16 cellular contexts compared by ENCODE assay signal in the genomic region with DNA sequence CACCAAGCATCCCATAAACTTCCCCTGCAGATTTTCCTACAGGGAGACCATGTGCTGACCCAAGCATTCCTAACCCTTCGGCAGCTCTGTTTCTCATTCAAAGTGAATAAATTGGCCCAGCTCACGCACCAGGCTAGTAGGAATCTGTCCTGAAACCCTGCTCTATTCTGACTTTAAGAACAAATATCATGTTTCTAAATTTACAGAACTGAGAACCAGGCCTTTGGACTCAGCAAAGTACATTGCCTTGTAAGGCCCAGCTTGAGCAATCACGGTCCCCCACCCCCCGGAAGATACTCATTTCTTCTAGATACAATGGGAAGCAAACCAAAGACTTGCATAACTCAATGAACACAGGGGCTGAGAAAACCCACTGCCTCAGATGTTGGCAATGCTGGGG.
DNase-seq lines count a peak whose midpoint lies in the region; ATAC-seq lines count a peak whose summit lies in the region.
"Had no signal": no experiment of that assay in that cellular context is flagged by ENCODE, and none has a peak within 500 bp of the region (broad histone marks: within the 10 kb centered on the region; RNA-seq: fewer than 3 reads in every experiment).

No MANE protein-coding gene starts in this region.

- H4K12ac ChIP-seq in trophoblast cell (ENCODE audit: low read depth, low read length): no peak overlapping the region

- intact Hi-C loops in left ventricle myocardium superior (cut with micrococcal nuclease): no loop called here

- H3K4me3 ChIP-seq in trophoblast cell (ENCODE audit: low read depth, low read length) (no peak overlapping the region), HAP-1 (no peak overlapping the region)
- H3K4me3 ChIP-seq: BLaER1 treated with 17β-estradiol and CSF1 and Interleukin-3, amounts not matched to agents 10 nM and 100 nM had no signal

- ATAC-seq in left ventricle myocardium superior (peak; percentile 44), esophagus mucosa (no peak)

- no peak overlapping the region for H3K23ac ChIP-seq in trophoblast cell (ENCODE audit: low read length)

- DNase-seq in SIG-M5 treated with dmso at 0.1 percent for 504 hours (lab: John Stamatoyannopoulos, UW; ENCODE audit: unreplicated experiment): peak; percentile 81
- DNase-seq in SIG-M5 (lab: John Stamatoyannopoulos, UW): no peak
- peak; percentile 51 for DNase-seq in left ventricle myocardium superior
- DNase-seq in trophoblast cell: no peak
- no peak for DNase-seq in NCI-H1092 treated with DMSO at 0.1 percent for 48 hours (lab: John Stamatoyannopoulos, UW)
- DNase-seq in HAP-1 (ENCODE audit: low spot score in 2 of 2): no peak
- DNase-seq in NCI-H2081 (lab: John Stamatoyannopoulos, UW): no peak
- DNase-seq: activated CD4-positive, alpha-beta T cell treated with anti-CD3 and anti-CD28 coated beads, Interleukin-2, amount 10 ng/mL, durations not matched to agents 7 days and 5 days; activated T-cell treated with anti-CD3 and anti-CD28 coated beads, Interleukin-2, amount 50 U/mL, for 1 hour; DMS53; H7; NCI-H187 treated with DMSO at 0.1 percent for 48 hours; NCI-H446 had no signal

- H2AK5ac ChIP-seq in trophoblast cell (ENCODE audit: low read length): no peak overlapping the region

- no CpG with 5 or more reads among the region's 4 CpGs for WGBS in trophoblast cell (ENCODE audit: extremely low coverage, insufficient coverage, insufficient read length)

- H3K4me1 ChIP-seq in trophoblast cell (ENCODE audit: control insufficient read depth in 1 of 2, insufficient read depth in 2 of 2, low read length in 2 of 2) (peaks cover 7 to 9% of the 10 kb centered on the region in 2 experiments), HAP-1 (no peaks in the 10 kb centered on the region)

- H3K27ac ChIP-seq in trophoblast cell (ENCODE audit: low read depth, low read length): no peak overlapping the region
- H3K27ac ChIP-seq: 22Rv1; BLaER1 treated with 17β-estradiol and CSF1 and Interleukin-3, amounts not matched to agents 10 nM and 100 nM had no signal

- H3K9me3 ChIP-seq in trophoblast cell (ENCODE audit: insufficient read depth, low read depth, low read length) (no peaks in the 10 kb centered on the region), HAP-1 (no peaks in the 10 kb centered on the region)
- H3K9me3 ChIP-seq: BLaER1 treated with 17β-estradiol and CSF1 and Interleukin-3, amounts not matched to agents 10 nM and 100 nM had no signal

- H3K27me3 ChIP-seq in trophoblast cell (ENCODE audit: insufficient read depth, low read length): no peaks in the 10 kb centered on the region
- H3K27me3 ChIP-seq in HAP-1 (ENCODE audit: low read depth): no peaks in the 10 kb centered on the region
- H3K27me3 ChIP-seq: BLaER1 treated with 17β-estradiol and CSF1 and Interleukin-3, amounts not matched to agents 10 nM and 100 nM had no signal

- peak overlapping the region; percentile 48 for H3K9ac ChIP-seq in trophoblast cell (ENCODE audit: low read length)
- H3K9ac ChIP-seq: BLaER1 treated with 17β-estradiol and CSF1 and Interleukin-3, amounts not matched to agents 10 nM and 100 nM had no signal

- in situ Hi-C loops in HAP-1 (cut with MboI; ENCODE audit: low sequenced_read_pairs): no loop called here

- no peak overlapping the region for H2AFZ ChIP-seq in trophoblast cell (ENCODE audit: insufficient read depth, low read length, poor library complexity)

- no peak overlapping the region for H2BK120ac ChIP-seq in trophoblast cell (ENCODE audit: insufficient read depth, low read length, poor library complexity)

- H3K79me2 ChIP-seq in trophoblast cell (ENCODE audit: control insufficient read depth, insufficient read depth, low read length, poor library complexity): no peaks in the 10 kb centered on the region

- H2BK5ac ChIP-seq in trophoblast cell (ENCODE audit: low read depth, low read length, poor library complexity): no peak overlapping the region

- no peak overlapping the region for H4K8ac ChIP-seq in trophoblast cell (ENCODE audit: low read depth, low read length)

- H2BK12ac ChIP-seq in trophoblast cell (ENCODE audit: low read length): no peak overlapping the region

- H3K14ac ChIP-seq in trophoblast cell (ENCODE audit: low read length): no peak overlapping the region

- no peak overlapping the region for H3K18ac ChIP-seq in trophoblast cell (ENCODE audit: low read length)

- no peaks in the 10 kb centered on the region for H3K79me1 ChIP-seq in trophoblast cell (ENCODE audit: low read length)

- no peak overlapping the region for H3K4ac ChIP-seq in trophoblast cell (ENCODE audit: low read depth, low read length)

- no peak overlapping the region for H4K91ac ChIP-seq in trophoblast cell (ENCODE audit: low read depth, low read length)

- no peak overlapping the region for H3K4me2 ChIP-seq in trophoblast cell (ENCODE audit: low read length)

- H3K36me3 ChIP-seq in trophoblast cell (ENCODE audit: control insufficient read depth in 1 of 2, insufficient read depth in 2 of 2, low read length in 2 of 2) (no peaks in the 10 kb centered on the region), HAP-1 (replicated peaks) (no peaks in the 10 kb centered on the region)
- H3K36me3 ChIP-seq: BLaER1 treated with 17β-estradiol and CSF1 and Interleukin-3, amounts not matched to agents 10 nM and 100 nM had no signal

Comparison
In these comparisons a context has a peak if more than half of its experiments do, and no peak if none do; other contexts are left out.
1. DNase-seq: peak in SIG-M5 treated with dmso at 0.1 percent for 504 hours (single experiment) and left ventricle myocardium superior (single experiment); none in SIG-M5 (single experiment), trophoblast cell (0 of 2), NCI-H1092 treated with DMSO at 0.1 percent for 48 hours (single experiment), HAP-1 (0 of 2) and NCI-H2081 (0 of 2).